In genomic region chr11:78315724-78316123, GRCh38 we compare ENCODE assay signal across 18 cellular contexts.
"Had no signal": no experiment of that assay in that cellular context is flagged by ENCODE, and none has a peak within 500 bp of the region (broad histone marks: within the 10 kb centered on the region; RNA-seq: fewer than 3 reads in every experiment).

No MANE protein-coding gene starts in this region.

- H3K27me3 ChIP-seq: hepatocyte, ovary, transverse colon had no signal

- H3K4me2 ChIP-seq: hepatocyte, smooth muscle cell had no signal

- DNase-seq: dermis blood vessel endothelial cell; effector CD4-positive, alpha-beta T cell; endodermal cell; foreskin melanocyte; head of caudate nucleus; mammary epithelial cell; naive thymus-derived CD8-positive, alpha-beta T cell; nucleus accumbens; ovary; right cardiac atrium; stimulated activated CD4-positive, alpha-beta T cell treated with anti-CD3 and anti-CD28 coated beads, Interleukin-2, amount 100 ng/mL, for 48 hours; transverse colon had no signal

- H2AFZ ChIP-seq: hepatocyte had no signal

- H3K9me3 ChIP-seq: ovary, thoracic aorta, transverse colon had no signal

- H3K27me3 Mint-ChIP-seq: progenitor cell of endocrine pancreas; stimulated activated naive CD8-positive, alpha-beta T cell treated with anti-CD3 and anti-CD28 coated beads, Interleukin-15, Interleukin-2, amounts not matched to agents 100 ng/mL and 50 ng/mL, for 24 hours had no signal

- H3K36me3 Mint-ChIP-seq: naive thymus-derived CD8-positive, alpha-beta T cell had no signal

- FAIRE-seq: colon had no signal

- H3K36me3 ChIP-seq: ovary, thoracic aorta, transverse colon had no signal

- ATAC-seq: naive thymus-derived CD8-positive, alpha-beta T cell; right cardiac atrium had no signal

- H3K4me3 ChIP-seq: hepatocyte, ovary, smooth muscle cell, thoracic aorta, transverse colon had no signal

- H3K27ac Mint-ChIP-seq: endodermal cell; naive thymus-derived CD8-positive, alpha-beta T cell; progenitor cell of endocrine pancreas; stimulated activated naive CD8-positive, alpha-beta T cell treated with anti-CD3 and anti-CD28 coated beads, Interleukin-15, Interleukin-2, amounts not matched to agents 100 ng/mL and 50 ng/mL, for 24 hours had no signal

- H3K4me3 Mint-ChIP-seq: endodermal cell; naive thymus-derived CD8-positive, alpha-beta T cell; stimulated activated naive CD8-positive, alpha-beta T cell treated with anti-CD3 and anti-CD28 coated beads, Interleukin-15, Interleukin-2, amounts not matched to agents 100 ng/mL and 50 ng/mL, for 24 hours had no signal

- H3K27ac ChIP-seq: ovary, thoracic aorta had no signal

- H3K9me3 Mint-ChIP-seq: endodermal cell; naive thymus-derived CD8-positive, alpha-beta T cell; stimulated activated naive CD8-positive, alpha-beta T cell treated with anti-CD3 and anti-CD28 coated beads, Interleukin-15, Interleukin-2, amounts not matched to agents 100 ng/mL and 50 ng/mL, for 24 hours had no signal
